In the genomic region with DNA sequence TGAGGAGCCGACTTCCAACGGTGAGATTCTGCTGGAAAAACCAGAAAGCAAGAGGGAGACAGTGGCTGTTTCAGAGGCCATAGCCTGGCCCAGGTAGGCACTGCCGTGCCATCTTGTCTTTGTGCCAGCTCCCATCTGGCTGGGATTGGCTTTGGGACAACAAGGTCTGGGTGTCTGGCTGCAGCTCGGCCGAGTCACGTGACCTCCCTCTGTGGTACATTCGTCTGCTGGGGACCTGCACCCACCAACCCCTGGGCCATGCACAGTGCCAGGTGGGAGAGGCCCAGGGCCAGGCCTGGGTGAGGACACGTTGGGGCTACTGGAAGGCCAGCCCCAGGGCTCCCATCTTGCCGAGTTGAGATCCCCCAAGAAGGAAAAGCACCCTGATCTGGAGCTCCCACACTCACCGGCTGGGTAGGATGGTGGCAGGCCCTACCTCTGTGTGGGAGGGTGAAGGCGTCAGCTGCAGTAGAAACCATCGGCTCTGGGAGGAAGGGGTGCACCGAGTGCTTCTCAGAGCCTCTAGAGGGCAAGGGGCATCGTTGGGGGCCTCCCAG, we compare ENCODE assay signal across 20 cellular contexts. TPM values are rescaled to one million over a fixed set of nuclear protein-coding genes. Genes with fewer than 3 reads are reported as not detected.
A peak's percentile ranks its signal among the peaks of the same experiment; 100 is the strongest.
DNase-seq lines count a peak whose midpoint lies in the region; ATAC-seq, FAIRE-seq and TF ChIP-seq lines count a peak whose summit lies in the region.
"Had no signal": no experiment of that assay in that cellular context is flagged by ENCODE, and none has a peak within 500 bp of the region (broad histone marks: within the 10 kb centered on the region; RNA-seq: fewer than 3 reads in every experiment).

No MANE protein-coding gene starts in this region.

- H3K9me3 Mint-ChIP-seq in progenitor cell of endocrine pancreas (ENCODE audit: low read depth), result peaks cover 16% of the 10 kb centered on the region

- WGBS in heart right ventricle, 2 donors, result 76 to 81% methylated on average over 14 of the region's 14 CpGs

- no peaks in the 10 kb centered on the region for H3K4me1 Mint-ChIP-seq in progenitor cell of endocrine pancreas (ENCODE audit: low read depth)
- H3K4me1 Mint-ChIP-seq: CD4-positive, CD25-positive, alpha-beta regulatory T cell; CD8-positive, alpha-beta memory T cell had no signal

- no peaks in the 10 kb centered on the region for H3K27me3 Mint-ChIP-seq in progenitor cell of endocrine pancreas

- peaks cover 6% of the 10 kb centered on the region for H3K36me3 Mint-ChIP-seq in progenitor cell of endocrine pancreas (ENCODE audit: insufficient read depth)
- H3K36me3 Mint-ChIP-seq: CD4-positive, CD25-positive, alpha-beta regulatory T cell; CD8-positive, alpha-beta memory T cell had no signal

- H3K4me3 ChIP-seq in heart right ventricle, result no peak overlapping the region
- no peak overlapping the region for H3K4me3 ChIP-seq in RWPE2 (ENCODE audit: severe bottlenecking)
- no peak overlapping the region for H3K4me3 ChIP-seq in kidney (ENCODE audit: low read length in 2 of 2)
- H3K4me3 ChIP-seq: GM23248, HAP-1 had no signal

- ATAC-seq in Right ventricle myocardium superior (ENCODE audit: poor library complexity) (no peak), heart right ventricle (no peak), RWPE2 (ENCODE audit: low read depth) (no peak)

- no peak overlapping the region for H3K27ac ChIP-seq in heart right ventricle
- H3K27ac ChIP-seq in RWPE2 (ENCODE audit: poor library complexity, severe bottlenecking), result no peak overlapping the region
- no peak overlapping the region for H3K27ac ChIP-seq in kidney (ENCODE audit: low read depth in 2 of 2, low read length in 2 of 2)
- H3K27ac ChIP-seq: GM23248 had no signal

- DNase-seq in Right ventricle myocardium superior (peak; percentile 15), heart right ventricle (no peak), RWPE2 (ENCODE audit: low spot score) (peak; percentile 45), kidney (peak; percentile 50), frontal cortex (ENCODE audit: low spot score in 2 of 2) (no peak), progenitor cell of endocrine pancreas (ENCODE audit: low spot score, unreplicated experiment) (no peak)
- DNase-seq: ACHN; BE2C; C1 segment of cervical spinal cord; CD4-positive, CD25-positive, alpha-beta regulatory T cell; CD8-positive, alpha-beta memory T cell; COR-L47; DMS 273 treated with DMSO at 0.1 percent for 48 hours; DMS53; DND-41; EL; GM23248 had no signal

- no peaks in the 10 kb centered on the region for H3K4me1 ChIP-seq in heart right ventricle
- no peaks in the 10 kb centered on the region for H3K4me1 ChIP-seq in RWPE2 (ENCODE audit: insufficient read depth, poor library complexity, severe bottlenecking)
- peaks cover 0 to under 1% of the 10 kb centered on the region in 2 donors for H3K4me1 ChIP-seq in kidney (ENCODE audit: control insufficient read depth in 1 of 2, insufficient read depth in 1 of 2, low read depth in 1 of 2, low read length in 2 of 2)
- H3K4me1 ChIP-seq: BE2C, HAP-1 had no signal

- no peak overlapping the region for H3K4me3 Mint-ChIP-seq in progenitor cell of endocrine pancreas (ENCODE audit: low read depth)
- H3K4me3 Mint-ChIP-seq: CD4-positive, CD25-positive, alpha-beta regulatory T cell; CD8-positive, alpha-beta memory T cell had no signal

- peaks cover 0 to 42% (median 8%) of the 10 kb centered on the region in 7 donors for H3K27me3 ChIP-seq in heart right ventricle
- H3K27me3 ChIP-seq in RWPE2 (ENCODE audit: insufficient read depth, poor library complexity, severe bottlenecking), result no peaks in the 10 kb centered on the region
- H3K27me3 ChIP-seq: BE2C had no signal

- no peak overlapping the region for H3K9ac ChIP-seq in kidney (ENCODE audit: low read length in 2 of 2)
- H3K9ac ChIP-seq: GM23248 had no signal

- H3K36me3 ChIP-seq in heart right ventricle (no peaks in the 10 kb centered on the region), RWPE2 (ENCODE audit: low read depth) (no peaks in the 10 kb centered on the region), kidney (ENCODE audit: control insufficient read depth in 1 of 2, insufficient read depth in 2 of 2, low read length in 2 of 2) (no peaks in the 10 kb centered on the region)
- H3K36me3 ChIP-seq: BE2C, HAP-1 had no signal

- FAIRE-seq in kidney (lab: Jason Lieb, UNC) (no peak), frontal cortex (lab: Jason Lieb, UNC) (no peak)
- FAIRE-seq: GM12891 had no signal

- intact Hi-C loops in Right ventricle myocardium superior (cut with DNase I), result no loop called here
- intact Hi-C loops in heart right ventricle (cut with DNase I), result loop anchor here in 3 of 10 donors (10.0 kb wide), 1 partner anchor 598 kb away; no protein-coding TSS in a partner anchor
- intact Hi-C loops in kidney (cut with DNase I), result no loop called here

- H3K27ac Mint-ChIP-seq in progenitor cell of endocrine pancreas, result no peak overlapping the region
- H3K27ac Mint-ChIP-seq: CD4-positive, CD25-positive, alpha-beta regulatory T cell; CD8-positive, alpha-beta memory T cell had no signal

- H3K9me3 ChIP-seq in heart right ventricle (peaks cover 0 to 23% (median 0%) of the 10 kb centered on the region in 11 donors), RWPE2 (ENCODE audit: severe bottlenecking) (peaks cover 5% of the 10 kb centered on the region), kidney (ENCODE audit: control insufficient read depth in 1 of 2, low read length in 2 of 2) (peaks cover 0 to 2% of the 10 kb centered on the region in 2 donors)
- H3K9me3 ChIP-seq: BE2C, HAP-1 had no signal

- TF ChIP-seq CTCF in heart right ventricle (IDR thresholded peaks at IDR 0.05) (no peak), RWPE2 (IDR thresholded peaks at IDR 0.05; ENCODE audit: poor library complexity, severe bottlenecking) (no peak), kidney (IDR thresholded peaks at IDR 0.05; ENCODE audit: borderline replicate concordance, extremely low read depth, insufficient read depth) (no peak), progenitor cell of endocrine pancreas (IDR thresholded peaks at IDR 0.05; ENCODE audit: unreplicated experiment) (no peak)

RNA-seq across cellular contexts. Expression of gene TTC34, which starts 25.3 kb away (rescaled TPM):
- total RNA-seq in Right ventricle myocardium superior (0.56 TPM), heart right ventricle (under 1 TPM; 0.32 to 0.74 (median 0.42) TPM), kidney (2.4 TPM), frontal cortex (under 0.01 TPM), progenitor cell of endocrine pancreas (2.8 and 3.1 TPM in 2 replicates)
- polyA plus RNA-seq in heart right ventricle (under 1 TPM; 0.03 to 0.73 TPM), kidney (ENCODE audit: insufficient read depth, low read depth, low replicate concordance) (0.15 TPM)
- total RNA-seq: A172 had no signal

Comparison
In these comparisons a context has a peak if more than half of its experiments do, and no peak if none do; other contexts are left out.
1. DNase-seq: peak in Right ventricle myocardium superior (single experiment), RWPE2 (single experiment) and kidney (single experiment); none in heart right ventricle (0 of 2), frontal cortex (0 of 2) and progenitor cell of endocrine pancreas (single experiment).